Comparison of ENCODE assay signal across 8 cellular contexts in the genomic region with DNA sequence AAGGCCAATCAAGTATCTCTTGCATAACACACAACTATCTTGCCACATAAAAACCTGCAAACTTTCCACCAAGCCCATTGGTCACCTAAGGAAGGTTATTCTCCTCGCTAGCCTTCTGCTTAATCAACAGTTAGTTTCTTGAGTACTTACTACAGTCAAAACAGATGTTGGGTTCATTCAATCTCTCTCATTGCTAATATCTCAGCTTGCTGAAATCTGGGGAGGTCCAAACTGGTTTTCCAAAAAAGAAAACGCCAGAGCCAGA.
"Had no signal": no experiment of that assay in that cellular context is flagged by ENCODE, and none has a peak within 500 bp of the region (broad histone marks: within the 10 kb centered on the region; RNA-seq: fewer than 3 reads in every experiment).

No MANE protein-coding gene starts in this region.

- ATAC-seq: GM23338 had no signal

- H3K4me3 ChIP-seq: GM23338 had no signal

- DNase-seq: H9, HCEC 1CT, HFFc6, IMR-90 had no signal

- H3K4me2 ChIP-seq: GM23338 had no signal

- FAIRE-seq: H1, H54 had no signal

- H3K27ac ChIP-seq: HL-60 had no signal

- H2AFZ ChIP-seq: GM23338 had no signal
